ENCODE assay signal across 25 cellular contexts in genomic region chr2:149894226-149894625, GRCh38.
A peak's percentile ranks its signal among the peaks of the same experiment; 100 is the strongest.
DNase-seq lines count a peak whose midpoint lies in the region; TF ChIP-seq lines count a peak whose summit lies in the region.
"Had no signal": no experiment of that assay in that cellular context is flagged by ENCODE, and none has a peak within 500 bp of the region (broad histone marks: within the 10 kb centered on the region; RNA-seq: fewer than 3 reads in every experiment).

No MANE protein-coding gene starts in this region.

- DNase-seq in GM23248 (peak; percentile 17), adipocyte (ENCODE audit: low read depth) (peak; percentile 57), fibroblast of peridontal ligament (ENCODE audit: extremely low read depth) (peak; percentile 46), neural progenitor cell (ENCODE audit: low spot score) (no peak), SHP77 treated with DMSO at 0.1 percent for 48 hours (lab: John Stamatoyannopoulos, UW) (no peak), HuH-7.5 (ENCODE audit: low spot score) (no peak), left ventricle myocardium inferior (no peak), NCI-H446 treated with DMSO at 0.1 percent for 48 hours (lab: John Stamatoyannopoulos, UW) (no peak)
- DNase-seq: activated CD4-positive, alpha-beta memory T cell treated with anti-CD3 and anti-CD28 coated beads, Interleukin-2, amount 10 ng/mL, durations not matched to agents 7 days and 5 days; activated CD8-positive, alpha-beta memory T cell treated with anti-CD3 and anti-CD28 coated beads, Interleukin-2, amount 50 U/mL, for 4 hours; activated naive CD4-positive, alpha-beta T cell treated with Interleukin-2 at 50 U/mL for 16 hours; C1 segment of cervical spinal cord; COR-L47; H9; lower lobe of right lung; natural killer cell; NCI-H1417; NCI-H2029; NCI-H526 treated with DMSO at 0.1 percent for 48 hours; occipital lobe; stimulated activated naive B cell treated with anti-CD40 and anti-IgM and Interleukin-4, amounts not matched to agents 10 μg/mL and 1 μg/mL and 100 μg/mL, for 72 hours had no signal

- no peak overlapping the region for H3K4me3 ChIP-seq in GM23248
- H3K4me3 ChIP-seq in adipocyte (ENCODE audit: low read length), result no peak overlapping the region
- no peak overlapping the region for H3K4me3 ChIP-seq in neural progenitor cell
- no peak overlapping the region for H3K4me3 ChIP-seq in left ventricle myocardium inferior
- H3K4me3 ChIP-seq: lower lobe of right lung had no signal

- H3K9ac ChIP-seq in GM23248 (no peak overlapping the region), adipocyte (ENCODE audit: low read length) (no peak overlapping the region), neural progenitor cell (no peak overlapping the region)

- WGBS in GM23248 (ENCODE audit: low coverage in 1 of 2, low lambda C conversion rate in 2 of 2, missing lambda C conversion rate in 2 of 2), 2 experiments, result 6 to 15% methylated on average over 1 of the region's 1 CpG

- H3K27me3 Mint-ChIP-seq in neural progenitor cell (ENCODE audit: insufficient read depth, low read depth), result peaks cover 9% of the 10 kb centered on the region
- H3K27me3 Mint-ChIP-seq: activated CD4-positive, alpha-beta memory T cell treated with anti-CD3 and anti-CD28 coated beads, Interleukin-2, amount 10 ng/mL, durations not matched to agents 7 days and 5 days; stimulated activated naive B cell treated with anti-CD40 and anti-IgM and Interleukin-4, amounts not matched to agents 10 μg/mL and 1 μg/mL and 100 μg/mL, for 72 hours; type B pancreatic cell had no signal

- no peaks in the 10 kb centered on the region for H3K36me3 Mint-ChIP-seq in neural progenitor cell
- H3K36me3 Mint-ChIP-seq: brain; stimulated activated naive B cell treated with anti-CD40 and anti-IgM and Interleukin-4, amounts not matched to agents 10 μg/mL and 1 μg/mL and 100 μg/mL, for 72 hours had no signal

- in situ Hi-C loops in GM23248 (cut with MboI), result no loop called here

- H3K4me1 Mint-ChIP-seq in neural progenitor cell, result peaks cover under 1% of the 10 kb centered on the region
- H3K4me1 Mint-ChIP-seq: activated CD4-positive, alpha-beta memory T cell treated with anti-CD3 and anti-CD28 coated beads, Interleukin-2, amount 10 ng/mL, durations not matched to agents 7 days and 5 days; natural killer cell; stimulated activated naive B cell treated with anti-CD40 and anti-IgM and Interleukin-4, amounts not matched to agents 10 μg/mL and 1 μg/mL and 100 μg/mL, for 72 hours had no signal

- H3K27ac ChIP-seq in GM23248 (no peak overlapping the region), neural progenitor cell (no peak overlapping the region), left ventricle myocardium inferior (replicated peaks) (no peak overlapping the region)
- H3K27ac ChIP-seq: lower lobe of right lung had no signal

- H3K4me1 ChIP-seq in GM23248 (ENCODE audit: insufficient read depth) (no peaks in the 10 kb centered on the region), adipocyte (ENCODE audit: control insufficient read depth, insufficient read depth, low read length) (peaks cover 3% of the 10 kb centered on the region), neural progenitor cell (peaks cover 4% of the 10 kb centered on the region), left ventricle myocardium inferior (no peaks in the 10 kb centered on the region)
- H3K4me1 ChIP-seq: lower lobe of right lung had no signal

- H2AFZ ChIP-seq in GM23248, result no peak overlapping the region
- peak overlapping the region; percentile 27 for H2AFZ ChIP-seq in neural progenitor cell (replicated peaks)

- intact Hi-C loops in left ventricle myocardium inferior (cut with micrococcal nuclease), result no loop called here

- H3K9me3 Mint-ChIP-seq in neural progenitor cell, result peaks cover 6% of the 10 kb centered on the region
- H3K9me3 Mint-ChIP-seq: activated T-helper 1 cell treated with anti-CD3 and anti-CD28 coated beads, Interleukin-12 subunit alpha, Interleukin-12 subunit beta, Interleukin-2, Interleukin-4 antibody, amounts not matched to agents 30 ng/mL and 10 ng/mL and 1 ng/mL, durations not matched to agents 14 hours and 24 hours and 36 hours; H9; stimulated activated naive B cell treated with anti-CD40 and anti-IgM and Interleukin-4, amounts not matched to agents 10 μg/mL and 1 μg/mL and 100 μg/mL, for 72 hours had no signal

- TF ChIP-seq CTCF in neural progenitor cell (IDR thresholded peaks at IDR 0.05), result no peak
- TF ChIP-seq CTCF in left ventricle myocardium inferior (IDR thresholded peaks at IDR 0.05; ENCODE audit: borderline replicate concordance), result no peak

- H3K27me3 ChIP-seq in GM23248 (replicated peaks; ENCODE audit: insufficient read depth), result no peaks in the 10 kb centered on the region
- no peaks in the 10 kb centered on the region for H3K27me3 ChIP-seq in adipocyte (replicated peaks; ENCODE audit: control insufficient read depth, insufficient read depth, low read length)
- no peaks in the 10 kb centered on the region for H3K27me3 ChIP-seq in neural progenitor cell
- no peaks in the 10 kb centered on the region for H3K27me3 ChIP-seq in left ventricle myocardium inferior (ENCODE audit: low read depth)

- no peaks in the 10 kb centered on the region for H3K9me2 ChIP-seq in GM23248 (ENCODE audit: insufficient read depth)

- H3K9me3 ChIP-seq in GM23248 (ENCODE audit: low read depth) (no peaks in the 10 kb centered on the region), adipocyte (ENCODE audit: control insufficient read depth, low read length) (no peaks in the 10 kb centered on the region), neural progenitor cell (ENCODE audit: low read depth) (no peaks in the 10 kb centered on the region), left ventricle myocardium inferior (replicated peaks) (no peaks in the 10 kb centered on the region)
- H3K9me3 ChIP-seq: lower lobe of right lung had no signal

- H3K79me2 ChIP-seq in GM23248 (ENCODE audit: insufficient read depth) (no peaks in the 10 kb centered on the region), neural progenitor cell (ENCODE audit: low read depth) (no peaks in the 10 kb centered on the region)

- H3F3A ChIP-seq in GM23248 (ENCODE audit: insufficient read depth) (no peaks in the 10 kb centered on the region), neural progenitor cell (ENCODE audit: low read depth) (no peaks in the 10 kb centered on the region)

- H3K4me2 ChIP-seq in GM23248 (ENCODE audit: unreplicated experiment), result no peak overlapping the region
- no peak overlapping the region for H3K4me2 ChIP-seq in neural progenitor cell

- H3K27ac Mint-ChIP-seq in neural progenitor cell, result no peak overlapping the region
- H3K27ac Mint-ChIP-seq: activated CD4-positive, alpha-beta memory T cell treated with anti-CD3 and anti-CD28 coated beads, Interleukin-2, amount 10 ng/mL, durations not matched to agents 7 days and 5 days; activated T-helper 1 cell treated with anti-CD3 and anti-CD28 coated beads, Interleukin-12 subunit alpha, Interleukin-12 subunit beta, Interleukin-2, Interleukin-4 antibody, amounts not matched to agents 30 ng/mL and 10 ng/mL and 1 ng/mL, durations not matched to agents 14 hours and 24 hours and 36 hours; brain; H9; natural killer cell; stimulated activated naive B cell treated with anti-CD40 and anti-IgM and Interleukin-4, amounts not matched to agents 10 μg/mL and 1 μg/mL and 100 μg/mL, for 72 hours; T-helper 2 cell treated with Interferon-gamma antibody and Interleukin-4, amounts not matched to agents 5 μg/mL and 100 μg/mL, for 36 hours; type B pancreatic cell had no signal

- no peaks in the 10 kb centered on the region for H3K36me3 ChIP-seq in GM23248 (ENCODE audit: low read depth)
- H3K36me3 ChIP-seq in adipocyte (ENCODE audit: control insufficient read depth, insufficient read depth, low read length, severe bottlenecking), result no peaks in the 10 kb centered on the region
- no peaks in the 10 kb centered on the region for H3K36me3 ChIP-seq in neural progenitor cell
- H3K36me3 ChIP-seq in left ventricle myocardium inferior, result no peaks in the 10 kb centered on the region
- H3K36me3 ChIP-seq: lower lobe of right lung had no signal

- no peaks in the 10 kb centered on the region for H4K20me1 ChIP-seq in GM23248 (ENCODE audit: insufficient read depth)
- H4K20me1 ChIP-seq in neural progenitor cell (ENCODE audit: low read depth), result no peaks in the 10 kb centered on the region

- H3K4me3 Mint-ChIP-seq in neural progenitor cell, result no peak overlapping the region
- H3K4me3 Mint-ChIP-seq: activated CD4-positive, alpha-beta memory T cell treated with anti-CD3 and anti-CD28 coated beads, Interleukin-2, amount 10 ng/mL, durations not matched to agents 7 days and 5 days; activated T-helper 1 cell treated with anti-CD3 and anti-CD28 coated beads, Interleukin-12 subunit alpha, Interleukin-12 subunit beta, Interleukin-2, Interleukin-4 antibody, amounts not matched to agents 30 ng/mL and 10 ng/mL and 1 ng/mL, durations not matched to agents 14 hours and 24 hours and 36 hours; brain; H9; natural killer cell; stimulated activated naive B cell treated with anti-CD40 and anti-IgM and Interleukin-4, amounts not matched to agents 10 μg/mL and 1 μg/mL and 100 μg/mL, for 72 hours; T-helper 2 cell treated with Interferon-gamma antibody and Interleukin-4, amounts not matched to agents 5 μg/mL and 100 μg/mL, for 36 hours; type B pancreatic cell had no signal

Comparison
In these comparisons a context has a peak if more than half of its experiments do, and no peak if none do; other contexts are left out.
1. DNase-seq: peak in GM23248 (single experiment), adipocyte (single experiment) and fibroblast of peridontal ligament (single experiment); none in neural progenitor cell (single experiment), SHP77 treated with DMSO at 0.1 percent for 48 hours (single experiment), HuH-7.5 (single experiment), left ventricle myocardium inferior (single experiment) and NCI-H446 treated with DMSO at 0.1 percent for 48 hours (single experiment).